ENCODE assay signal across 3 cellular contexts in the genomic region with DNA sequence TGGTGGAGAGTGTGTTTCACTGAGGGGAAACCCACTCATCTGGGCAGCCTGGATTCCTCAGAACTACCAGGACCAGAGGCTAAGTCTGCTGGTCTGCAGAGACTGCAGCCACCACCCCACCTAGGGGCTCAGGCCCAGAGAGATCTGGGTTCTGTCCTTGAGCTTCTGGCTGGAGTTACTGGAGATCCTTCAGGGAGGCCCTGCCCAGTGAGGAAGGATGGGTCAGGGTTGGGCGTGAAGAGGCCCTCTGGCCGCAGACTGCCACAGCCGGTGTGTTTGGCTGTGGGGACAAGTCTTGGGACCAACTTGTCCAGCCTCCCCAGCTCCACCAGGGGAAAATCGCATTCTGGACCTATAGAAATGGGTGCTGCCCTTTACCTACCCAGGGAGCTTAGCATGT.
"Had no signal": no experiment of that assay in that cellular context is flagged by ENCODE, and none has a peak within 500 bp of the region (broad histone marks: within the 10 kb centered on the region; RNA-seq: fewer than 3 reads in every experiment).

No MANE protein-coding gene starts in this region.

- DNase-seq: GDM1, GF-D8 had no signal

- H3K4me3 ChIP-seq: GM12878 had no signal
